16 cellular contexts compared by ENCODE assay signal in the genomic region with DNA sequence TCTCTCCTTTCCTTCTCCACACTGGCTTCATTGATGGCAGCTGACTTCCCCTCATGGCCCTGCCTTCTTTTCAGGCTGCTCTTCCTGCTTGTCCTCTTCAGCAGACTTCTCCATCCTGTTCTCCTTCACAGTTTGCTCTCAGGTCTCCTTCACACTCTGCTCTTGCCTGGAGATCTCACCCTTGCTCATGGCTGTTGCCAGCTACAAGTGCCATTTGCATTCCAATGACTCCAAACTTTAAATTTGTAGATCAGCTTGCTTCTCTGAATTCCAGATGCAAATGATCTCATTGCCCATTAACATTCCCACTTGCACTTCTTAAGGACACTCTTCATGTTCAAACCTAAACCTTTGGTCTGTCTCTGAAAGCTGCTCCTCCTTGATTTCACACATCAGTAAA.
"Had no signal": no experiment of that assay in that cellular context is flagged by ENCODE, and none has a peak within 500 bp of the region (broad histone marks: within the 10 kb centered on the region; RNA-seq: fewer than 3 reads in every experiment).

No MANE protein-coding gene starts in this region.

- H3K4me3 ChIP-seq: adrenal gland, gastrocnemius medialis, heart left ventricle, thyroid gland, uterus had no signal

- H3K27ac ChIP-seq: adrenal gland, gastrocnemius medialis, neutrophil, parathyroid adenoma, thyroid gland, uterus had no signal

- ATAC-seq: activated CD4-positive, alpha-beta T cell treated with anti-CD3 and anti-CD28 coated beads for 36 hours; activated T-cell treated with anti-CD3 and anti-CD28 coated beads, Interleukin-2, amount 50 U/mL, for 4 hours; gastrocnemius medialis; heart left ventricle; left lobe of liver; naive thymus-derived CD8-positive, alpha-beta T cell; stimulated activated naive B cell treated with anti-CD40 and anti-IgM and Interleukin-4, amounts not matched to agents 10 μg/mL and 1 μg/mL and 100 μg/mL, for 72 hours had no signal

- DNase-seq: activated CD4-positive, alpha-beta memory T cell treated with anti-CD3 and anti-CD28 coated beads, Interleukin-2, amount 10 ng/mL, durations not matched to agents 7 days and 5 days; activated CD4-positive, alpha-beta T cell treated with anti-CD3 and anti-CD28 coated beads for 36 hours; activated effector memory CD4-positive, alpha-beta T cell treated with Interleukin-2 at 50 U/mL for 16 hours; activated T-cell treated with anti-CD3 and anti-CD28 coated beads, Interleukin-2, amount 50 U/mL, for 4 hours; adrenal gland; gastrocnemius medialis; heart left ventricle; mammary epithelial cell; naive thymus-derived CD8-positive, alpha-beta T cell; stimulated activated naive B cell treated with anti-CD40 and anti-IgM and Interleukin-4, amounts not matched to agents 10 μg/mL and 1 μg/mL and 100 μg/mL, for 72 hours; T-helper 9 cell; thyroid gland; uterus had no signal

- H3K36me3 ChIP-seq: adrenal gland, gastrocnemius medialis, heart left ventricle, neutrophil, thyroid gland, uterus had no signal

- H3K27me3 ChIP-seq: adrenal gland, gastrocnemius medialis, heart left ventricle, neutrophil, thyroid gland, uterus had no signal

- H3K79me2 ChIP-seq: parathyroid adenoma had no signal

- H3K9me3 ChIP-seq: adrenal gland, gastrocnemius medialis, neutrophil, thyroid gland, uterus had no signal

- H3K9ac ChIP-seq: parathyroid adenoma had no signal

- H2AFZ ChIP-seq: parathyroid adenoma had no signal

- H3K4me1 ChIP-seq: adrenal gland, parathyroid adenoma, thyroid gland, uterus had no signal
